18 cellular contexts compared by ENCODE assay signal in the genomic region with DNA sequence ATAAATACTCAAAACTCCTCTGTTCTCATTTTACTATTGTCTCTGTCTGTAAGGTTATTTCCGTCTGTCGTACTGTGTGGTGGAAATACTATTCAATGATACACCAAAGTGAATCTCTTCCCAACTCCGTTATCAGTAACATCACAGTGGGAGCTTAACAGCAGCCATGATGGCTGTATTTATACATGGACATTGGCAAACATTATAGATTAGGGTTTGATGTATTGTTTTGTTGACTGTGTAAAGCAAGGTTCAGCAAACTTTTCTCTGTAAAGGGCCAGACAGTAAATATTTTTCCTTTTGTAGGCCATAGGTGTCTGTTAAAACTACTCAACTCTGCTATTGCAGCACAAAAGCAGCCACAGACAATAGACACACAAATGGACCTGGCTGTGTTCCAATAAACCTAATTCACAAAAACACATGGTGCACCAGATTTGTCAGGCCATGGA. TPM values are rescaled to one million over a fixed set of nuclear protein-coding genes. Genes with fewer than 3 reads are reported as not detected.
DNase-seq lines count a peak whose midpoint lies in the region; ATAC-seq, FAIRE-seq and TF ChIP-seq lines count a peak whose summit lies in the region.
"Had no signal": no experiment of that assay in that cellular context is flagged by ENCODE, and none has a peak within 500 bp of the region (broad histone marks: within the 10 kb centered on the region; RNA-seq: fewer than 3 reads in every experiment).

No MANE protein-coding gene starts in this region.

- in situ Hi-C loops in HepG2 (cut with HindIII; ENCODE audit: extremely low pct_ligation_motif_present, low pct_unique_long_range_greater_than_20kb) = no loop called here

- peaks cover 56% of the 10 kb centered on the region for H3K4me1 Mint-ChIP-seq in stimulated activated effector memory CD8-positive, alpha-beta T cell treated with anti-CD3 and anti-CD28 coated beads, Interleukin-12 subunit alpha, Interleukin-12 subunit beta, amount 100 ng/mL, for 72 hours
- H3K4me1 Mint-ChIP-seq in immature natural killer cell = peaks cover 35 to 60% of the 10 kb centered on the region in 2 donors

- BruUV-seq in HepG2 (replicated peaks; lab: Mats Ljungman, UMichigan) = no TSS peak

- H3K36me3 Mint-ChIP-seq in stimulated activated effector memory CD8-positive, alpha-beta T cell treated with anti-CD3 and anti-CD28 coated beads, Interleukin-12 subunit alpha, Interleukin-12 subunit beta, amount 100 ng/mL, for 72 hours = no peaks in the 10 kb centered on the region
- peaks cover 0 to 8% (median 7%) of the 10 kb centered on the region in 3 donors for H3K36me3 Mint-ChIP-seq in immature natural killer cell
- H3K36me3 Mint-ChIP-seq: CD4-positive, CD25-positive, alpha-beta regulatory T cell had no signal

- H3K27me3 ChIP-seq in HepG2 (ENCODE audit: control insufficient read depth in 1 of 2, insufficient read depth in 2 of 2, low read length in 2 of 2) (no peaks in the 10 kb centered on the region), right lobe of liver (no peaks in the 10 kb centered on the region)
- H3K27me3 ChIP-seq: stomach had no signal

- peak overlapping the region; percentile 42 for H3K4me3 Mint-ChIP-seq in stimulated activated effector memory CD8-positive, alpha-beta T cell treated with anti-CD3 and anti-CD28 coated beads, Interleukin-12 subunit alpha, Interleukin-12 subunit beta, amount 100 ng/mL, for 72 hours
- no peak overlapping the region for H3K4me3 Mint-ChIP-seq in immature natural killer cell
- H3K4me3 Mint-ChIP-seq: activated naive CD4-positive, alpha-beta T cell treated with anti-CD3 and anti-CD28 coated beads for 36 hours; CD4-positive, CD25-positive, alpha-beta regulatory T cell had no signal

- peaks cover 0 to 2% (median 2%) of the 10 kb centered on the region in 3 donors for H3K27me3 Mint-ChIP-seq in immature natural killer cell (ENCODE audit: low read depth in 3 of 3)
- H3K27me3 Mint-ChIP-seq: CD4-positive, CD25-positive, alpha-beta regulatory T cell had no signal

- H3K4me2 ChIP-seq in HepG2 (ENCODE audit: low read depth, low read length) = no peak overlapping the region

- 52% methylated on average over 3 of the region's 3 CpGs for WGBS in HepG2 (ENCODE audit: low lambda C conversion rate)
- WGBS in right lobe of liver (ENCODE audit: insufficient coverage, low coverage, low lambda C conversion rate, missing lambda C conversion rate) = 94% methylated on average over 3 of the region's 3 CpGs

- intact Hi-C loops in HepG2 (cut with micrococcal nuclease; ENCODE audit: unreplicated experiment) (no loop called here), right lobe of liver (cut with DNase I) (no loop called here)

- H3K4me1 ChIP-seq in HepG2 (ENCODE audit: insufficient read depth, low read length) = peaks cover 47% of the 10 kb centered on the region
- H3K4me1 ChIP-seq in right lobe of liver = peaks cover 0 to 31% (median 16%) of the 10 kb centered on the region in 4 donors

- POLR2A ChIA-PET in HepG2 (lab: Yijun Ruan, JAX) = no interaction called here

- DNase-seq in HepG2 (ENCODE audit: low spot score) = peak; percentile 83
- DNase-seq in right lobe of liver = no peak
- DNase-seq in NCI-H146 (lab: John Stamatoyannopoulos, UW) = peak; percentile 50
- peak; percentile 55 for DNase-seq in RPMI7951 (ENCODE audit: low read depth)
- DNase-seq in stimulated activated effector memory CD8-positive, alpha-beta T cell treated with anti-CD3 and anti-CD28 coated beads, Interleukin-12 subunit alpha, Interleukin-12 subunit beta, amount 100 ng/mL, for 72 hours (ENCODE audit: low spot score in 2 of 2) = no peak
- DNase-seq in immature natural killer cell = no peak
- DNase-seq in SKM-1 (lab: John Stamatoyannopoulos, UW; ENCODE audit: unreplicated experiment) = no peak
- DNase-seq: effector CD8-positive, alpha-beta T cell; nucleus accumbens; stomach had no signal

- no peaks in the 10 kb centered on the region for H4K20me1 ChIP-seq in HepG2 (ENCODE audit: insufficient read depth, low read length)

- H3K79me2 ChIP-seq in HepG2 (ENCODE audit: insufficient read depth, low read length) = no peaks in the 10 kb centered on the region

- H3K4me3 ChIP-seq in HepG2 (replicated peaks in 1 of 3; ENCODE audit: insufficient read depth in 1 of 3, low read depth in 2 of 3, low read length in 3 of 3) (no peak overlapping the region), right lobe of liver (no peak overlapping the region)
- H3K4me3 ChIP-seq: GM23248, stomach had no signal

- no peak overlapping the region for H2AFZ ChIP-seq in HepG2 (ENCODE audit: low read length)
- H2AFZ ChIP-seq: GM23248 had no signal

- H3K36me3 ChIP-seq in HepG2 (replicated peaks in 1 of 2; ENCODE audit: control insufficient read depth in 1 of 2, insufficient read depth in 2 of 2, low read length in 2 of 2) (no peaks in the 10 kb centered on the region), right lobe of liver (peaks cover 0 to 5% (median 0%) of the 10 kb centered on the region in 4 donors)
- H3K36me3 ChIP-seq: stomach had no signal

- TF ChIP-seq CTCF in HepG2 (CRISPR knock-in tag; IDR thresholded peaks at IDR 0.05) (no peak), right lobe of liver (IDR thresholded peaks at IDR 0.05) (no peak)

- no peaks in the 10 kb centered on the region for H3K9me3 Mint-ChIP-seq in stimulated activated effector memory CD8-positive, alpha-beta T cell treated with anti-CD3 and anti-CD28 coated beads, Interleukin-12 subunit alpha, Interleukin-12 subunit beta, amount 100 ng/mL, for 72 hours
- no peaks in the 10 kb centered on the region for H3K9me3 Mint-ChIP-seq in immature natural killer cell
- H3K9me3 Mint-ChIP-seq: activated naive CD4-positive, alpha-beta T cell treated with anti-CD3 and anti-CD28 coated beads for 36 hours had no signal

- H3K27ac Mint-ChIP-seq in stimulated activated effector memory CD8-positive, alpha-beta T cell treated with anti-CD3 and anti-CD28 coated beads, Interleukin-12 subunit alpha, Interleukin-12 subunit beta, amount 100 ng/mL, for 72 hours = peak overlapping the region; percentile 41
- H3K27ac Mint-ChIP-seq in immature natural killer cell = no peak overlapping the region
- H3K27ac Mint-ChIP-seq: activated naive CD4-positive, alpha-beta T cell treated with anti-CD3 and anti-CD28 coated beads for 36 hours had no signal

- H3K9me3 ChIP-seq in HepG2 (ENCODE audit: low read length) = no peaks in the 10 kb centered on the region
- H3K9me3 ChIP-seq in right lobe of liver = no peaks in the 10 kb centered on the region
- H3K9me3 ChIP-seq: stomach had no signal

- H3K27ac ChIP-seq in HepG2 (ENCODE audit: extremely low read length, insufficient read depth, low read length) (no peak overlapping the region), right lobe of liver (no peak overlapping the region)
- H3K27ac ChIP-seq: GM23248, RWPE1, stomach had no signal

- CTCF ChIA-PET in HepG2 (lab: Yijun Ruan, JAX; ENCODE audit: low intra/inter-chr PET ratio, low total read pairs) = no interaction called here

- TF ChIP-seq RAD21 in HepG2 (CRISPR knock-in tag; IDR thresholded peaks at IDR 0.05) = no peak

- peak in 1 of 2 experiments; percentile 55; a peak in 1 of 4 replicates for TF ChIP-seq EP300 in HepG2 (IDR thresholded peaks at IDR 0.05; ENCODE audit: low read depth in 2 of 2, low read length in 2 of 2)
- TF ChIP-seq EP300 in HepG2 (CRISPR knock-in tag; IDR thresholded peaks at IDR 0.05; ENCODE audit: borderline replicate concordance) = no peak; the same call in 1 of the 2 replicates

- no peak for FAIRE-seq in HepG2 (lab: Jason Lieb, UNC)
- FAIRE-seq: bronchial epithelial cell had no signal

- H3K9ac ChIP-seq in HepG2 (ENCODE audit: insufficient read depth, low read depth, low read length) = no peak overlapping the region
- H3K9ac ChIP-seq: GM23248 had no signal

- TF ChIP-seq POLR2A in HepG2 (IDR thresholded peaks at IDR 0.05; ENCODE audit: insufficient read depth in 1 of 2, low read depth in 2 of 2, low read length in 2 of 2) = no peak
- TF ChIP-seq POLR2A in right lobe of liver (IDR thresholded peaks at IDR 0.05) = no peak

- ATAC-seq in HepG2 = peak; percentile 72
- no peak for ATAC-seq in right lobe of liver
- no peak for ATAC-seq in stimulated activated effector memory CD8-positive, alpha-beta T cell treated with anti-CD3 and anti-CD28 coated beads, Interleukin-12 subunit alpha, Interleukin-12 subunit beta, amount 100 ng/mL, for 72 hours
- no peak for ATAC-seq in GM21526 (IDR thresholded peaks at IDR 0.05; ENCODE audit: low FRiP score, unreplicated experiment)

TF ChIP-seq in HepG2, 621 proteins besides CTCF, POLR2A, EP300 and RAD21 (continues in another document):
- TF ChIP-seq TCF7 (IDR thresholded peaks at IDR 0.05; ENCODE audit: low read depth) = peak; percentile 78

RNA-seq across cellular contexts. Expression of a gene that starts 23.2 kb away (rescaled TPM):
- total RNA-seq in HepG2 (2016; rRNA removed; fragmentation: Illumina TruSeq; extraction: Trizol) = 15.0 and 26.0 TPM in 2 replicates
- 3.6 and 5.6 TPM in 2 replicates for total RNA-seq in HepG2 (2016; cell fraction: cytosol; rRNA removed; fragmentation: Illumina TruSeq; extraction: Trizol; ENCODE audit: low read depth)
- total RNA-seq in HepG2 (2016; cell fraction: insoluble cytoplasmic fraction; rRNA removed; fragmentation: Illumina TruSeq; extraction: Trizol) = 14.4 and 27.2 TPM in 2 replicates
- 9.5 and 11.4 TPM in 2 replicates for total RNA-seq in HepG2 (2016; cell fraction: membrane; rRNA removed; fragmentation: Illumina TruSeq; extraction: Trizol)
- 31.9 and 35.6 TPM in 2 replicates for total RNA-seq in HepG2 (2016; cell fraction: nucleus; rRNA removed; fragmentation: Illumina TruSeq; extraction: Trizol)
- polyA plus RNA-seq in HepG2 (2011; rRNA removed) = 38.0 and 46.9 TPM in 2 replicates
- polyA plus RNA-seq in HepG2 (2011; cell fraction: cytosol; rRNA removed) = 32.6 and 40.5 TPM in 2 replicates
- polyA plus RNA-seq in HepG2 (2011; cell fraction: nucleus; rRNA removed) = 25.6 and 27.7 TPM in 2 replicates
- polyA plus RNA-seq in HepG2 (2012) = 28.9 and 34.2 TPM in 2 replicates
- polyA plus RNA-seq in HepG2 (2016; cell fraction: cytosol; fragmentation: Illumina TruSeq; extraction: Trizol; ENCODE audit: low read depth) = 9.2 and 9.9 TPM in 2 replicates
- polyA plus RNA-seq in HepG2 (2016; cell fraction: insoluble cytoplasmic fraction; fragmentation: Illumina TruSeq; extraction: Trizol; ENCODE audit: low read depth) = 20.8 and 21.9 TPM in 2 replicates
- 13.3 and 17.3 TPM in 2 replicates for polyA plus RNA-seq in HepG2 (2016; cell fraction: membrane; fragmentation: Illumina TruSeq; extraction: Trizol; ENCODE audit: low read depth)
- 46.6 and 49.7 TPM in 2 replicates for polyA plus RNA-seq in HepG2 (2016; cell fraction: nucleus; fragmentation: Illumina TruSeq; extraction: Trizol; ENCODE audit: insufficient read depth, low read depth)
- 66.7 TPM in 1 of 2 replicates, not detected in the other for polyA minus RNA-seq in HepG2 (2011; rRNA and poly(A)+ RNA removed; ENCODE audit: low replicate concordance)
- polyA minus RNA-seq in HepG2 (2011; cell fraction: cytosol; rRNA and poly(A)+ RNA removed) = 17.8 and 19.8 TPM in 2 replicates
- 21.2 and 25.1 TPM in 2 replicates for polyA minus RNA-seq in HepG2 (2011; cell fraction: nucleus; rRNA and poly(A)+ RNA removed)
- 100 to 1,000 TPM in 2 of 6 experiments, 10 to 100 TPM in 4; 31.1 to 213 (median 86.1) TPM for total RNA-seq in right lobe of liver
- not detected in 2 replicates for total RNA-seq in RPMI7951 (2014; rRNA removed; shearing (Covaris generic))
- 1 to 10 TPM; 2.4 to 6.8 (median 2.8) TPM for polyA plus RNA-seq in immature natural killer cell
- total RNA-seq: mesenteric fat pad, NCI-H460 had no signal

Comparison
In these comparisons a context has a peak if more than half of its experiments do, and no peak if none do; other contexts are left out.
1. DNase-seq: peak in HepG2 (single experiment), NCI-H146 (single experiment) and RPMI7951 (single experiment); none in right lobe of liver (0 of 3), stimulated activated effector memory CD8-positive, alpha-beta T cell treated with anti-CD3 and anti-CD28 coated beads, Interleukin-12 subunit alpha, Interleukin-12 subunit beta, amount 100 ng/mL, for 72 hours (0 of 2), immature natural killer cell (0 of 3) and SKM-1 (single experiment).